Comparison of ENCODE assay signal across 8 cellular contexts in the genomic region with DNA sequence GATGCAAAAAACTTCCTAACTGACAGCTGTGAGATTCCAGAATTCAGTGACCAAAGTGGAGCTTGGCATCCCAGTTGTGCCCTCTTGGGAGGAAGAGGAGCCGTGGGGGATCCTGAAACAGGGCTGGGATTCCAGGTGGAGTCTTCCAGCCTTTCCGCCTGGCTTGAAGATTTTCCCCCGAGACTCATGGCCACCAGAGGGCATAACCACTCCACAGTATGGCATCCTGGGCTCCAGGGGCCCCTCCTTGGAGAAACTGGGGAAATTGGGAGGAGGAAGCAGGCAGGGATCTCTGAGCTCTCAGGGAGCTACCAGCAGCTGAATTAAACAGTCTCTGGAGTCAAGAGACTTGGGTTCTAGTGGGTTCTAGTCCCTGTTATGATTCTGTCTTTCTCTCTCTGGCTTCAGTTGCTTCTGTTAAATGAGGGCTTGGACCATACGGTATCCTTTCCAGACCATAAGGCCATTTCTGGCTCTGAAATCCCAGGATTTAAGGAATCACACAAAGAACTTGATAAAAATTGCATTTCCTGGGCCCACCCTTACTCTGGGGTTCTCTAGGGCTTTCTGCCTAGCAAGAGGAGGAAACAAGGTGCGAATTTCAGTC. TPM values are rescaled to one million over a fixed set of nuclear protein-coding genes. Genes with fewer than 3 reads are reported as not detected.
DNase-seq lines count a peak whose midpoint lies in the region; ATAC-seq and TF ChIP-seq lines count a peak whose summit lies in the region.

No MANE protein-coding gene starts in this region.

- H3K4me3 Mint-ChIP-seq in CD4-positive, alpha-beta T cell = no peak overlapping the region

- H3K36me3 ChIP-seq in RWPE2 (ENCODE audit: low read depth) = no peaks in the 10 kb centered on the region

- TF ChIP-seq CTCF in CD4-positive, alpha-beta T cell (IDR thresholded peaks at IDR 0.05) = peak; percentile 59
- TF ChIP-seq CTCF in HL-60 (IDR thresholded peaks at IDR 0.05; ENCODE audit: insufficient read depth, low read length) = peak; percentile 29
- TF ChIP-seq CTCF in RWPE2 (IDR thresholded peaks at IDR 0.05; ENCODE audit: poor library complexity, severe bottlenecking) = peak; percentile 71
- peak; percentile 82 for TF ChIP-seq CTCF in fibroblast of the aortic adventitia (IDR thresholded peaks at IDR 0.05; ENCODE audit: insufficient read depth, low read length)

- POLR2A ChIA-PET in CD4-positive, alpha-beta T cell (lab: Charles Lee) = interaction anchor here (1.1 to 2.2 kb wide), 3 partner anchors 11 to 22 kb away, joined by 4 to 8 read pairs (median 6); no protein-coding TSS in a partner anchor

- H3K27me3 Mint-ChIP-seq in CD4-positive, alpha-beta T cell = no peaks in the 10 kb centered on the region

- intact Hi-C loops in CD4-positive, alpha-beta T cell (cut with DNase I, micrococcal nuclease) = loop anchor here in 1 of 2 experiments (1.0 kb wide), 1 partner anchor 16 kb away; no protein-coding TSS in a partner anchor

- H3K9me3 ChIP-seq in CD4-positive, alpha-beta T cell (ENCODE audit: control insufficient read depth, low read length) = no peaks in the 10 kb centered on the region
- H3K9me3 ChIP-seq in RWPE2 (ENCODE audit: severe bottlenecking) = no peaks in the 10 kb centered on the region

- no peaks in the 10 kb centered on the region for H3K4me1 ChIP-seq in RWPE2 (ENCODE audit: insufficient read depth, poor library complexity, severe bottlenecking)

- H3K4me1 Mint-ChIP-seq in CD4-positive, alpha-beta T cell (ENCODE audit: low read depth) = peaks cover 21% of the 10 kb centered on the region

- no peak for DNase-seq in CD4-positive, alpha-beta T cell
- DNase-seq in HL-60 (ENCODE audit: low read depth in 1 of 2, low spot score in 1 of 2) (peak in 1 of 2 experiments; percentile 11), RWPE2 (ENCODE audit: low spot score) (no peak), fibroblast of the aortic adventitia (ENCODE audit: low read depth) (peak; percentile 70), pons (ENCODE audit: low spot score) (peak; percentile 73), OCI-M2 (lab: John Stamatoyannopoulos, UW; ENCODE audit: unreplicated experiment) (no peak)

- H3K27ac Mint-ChIP-seq in CD4-positive, alpha-beta T cell = peak overlapping the region; percentile 20

- no peak overlapping the region for H3K4me3 ChIP-seq in HL-60 (replicated peaks; ENCODE audit: insufficient read depth, low read length)
- H3K4me3 ChIP-seq in RWPE2 (ENCODE audit: severe bottlenecking) = no peak overlapping the region
- H3K4me3 ChIP-seq in fibroblast of the aortic adventitia (ENCODE audit: low read depth, low read length) = no peak overlapping the region

- H3K27ac ChIP-seq in CD4-positive, alpha-beta T cell (ENCODE audit: low read depth, low read length) = no peak overlapping the region
- H3K27ac ChIP-seq in HL-60 (replicated peaks) (no peak overlapping the region), RWPE2 (ENCODE audit: poor library complexity, severe bottlenecking) (no peak overlapping the region)

- CTCF ChIA-PET in CD4-positive, alpha-beta T cell (lab: Charles Lee) = interaction anchor here (1.0 to 10.8 kb wide), 10 partner anchors 8 to 80 kb away, joined by 3 to 184 read pairs (median 3); a partner anchor contains a TSS

- peaks cover 16% of the 10 kb centered on the region for H3K36me3 Mint-ChIP-seq in CD4-positive, alpha-beta T cell (ENCODE audit: low read depth)

- H3K27me3 ChIP-seq in CD4-positive, alpha-beta T cell (ENCODE audit: control insufficient read depth, insufficient read depth, low read length) = no peaks in the 10 kb centered on the region
- peaks cover 22% of the 10 kb centered on the region for H3K27me3 ChIP-seq in HL-60 (ENCODE audit: insufficient read depth, poor library complexity, severe bottlenecking)
- peaks cover 28% of the 10 kb centered on the region for H3K27me3 ChIP-seq in RWPE2 (ENCODE audit: insufficient read depth, poor library complexity, severe bottlenecking)

- H3K9me3 Mint-ChIP-seq in CD4-positive, alpha-beta T cell = no peaks in the 10 kb centered on the region

- no peak for ATAC-seq in CD4-positive, alpha-beta T cell (ENCODE audit: poor library complexity)
- ATAC-seq in RWPE2 (ENCODE audit: low read depth) (peak; percentile 55), GM21737 (IDR thresholded peaks at IDR 0.05; ENCODE audit: unreplicated experiment) (no peak), GM21367 (IDR thresholded peaks at IDR 0.05; ENCODE audit: unreplicated experiment) (no peak)

RNA-seq across cellular contexts. Expression of a gene that starts 2.6 kb away (rescaled TPM):
- total RNA-seq in CD4-positive, alpha-beta T cell = 100 to 1,000 TPM; 495 to 525 TPM
- total RNA-seq in fibroblast of the aortic adventitia (ENCODE audit: low replicate concordance) = 7.3 TPM in 2 replicates

RNA-seq across cellular contexts. Expression of a gene that starts 47.1 kb away (rescaled TPM):
- total RNA-seq in CD4-positive, alpha-beta T cell = 10 to 100 TPM; 67.0 to 79.2 TPM
- 0.82 and 3.9 TPM in 2 replicates for total RNA-seq in fibroblast of the aortic adventitia (ENCODE audit: low replicate concordance)

RNA-seq across cellular contexts. Expression of a gene that starts 52.6 kb away (rescaled TPM):
- 10 to 100 TPM; 14.2 to 14.5 TPM for total RNA-seq in CD4-positive, alpha-beta T cell
- total RNA-seq in fibroblast of the aortic adventitia (ENCODE audit: low replicate concordance) = 12.6 and 17.1 TPM in 2 replicates

Comparison
In these comparisons a context has a peak if more than half of its experiments do, and no peak if none do; other contexts are left out.
1. DNase-seq: peak in fibroblast of the aortic adventitia (single experiment) and pons (single experiment); none in CD4-positive, alpha-beta T cell (0 of 10), RWPE2 (single experiment) and OCI-M2 (single experiment).
2. CTCF ChIP-seq: peak in every context shown above with its lines; median percentile 82 in fibroblast of the aortic adventitia; 71 in RWPE2; 59 in CD4-positive, alpha-beta T cell; 29 in HL-60.
3. RNA of a gene that starts 2.6 kb away (total RNA-seq): 495 to 525 TPM in CD4-positive, alpha-beta T cell; 7.3 TPM in fibroblast of the aortic adventitia; every median in the first group is over 10 times any median in the second.
4. RNA of a gene that starts 47.1 kb away (total RNA-seq): 67.0 to 79.2 TPM in CD4-positive, alpha-beta T cell; 0.82 to 3.9 TPM in fibroblast of the aortic adventitia; every median in the first group is over 10 times any median in the second.